ENCODE assay signal across 22 cellular contexts in genomic region chr2:64237266-64237665, GRCh38.
"Had no signal": no experiment of that assay in that cellular context is flagged by ENCODE, and none has a peak within 500 bp of the region (broad histone marks: within the 10 kb centered on the region; RNA-seq: fewer than 3 reads in every experiment).

No MANE protein-coding gene starts in this region.

- H3K4me1 Mint-ChIP-seq: naive thymus-derived CD8-positive, alpha-beta T cell had no signal

- H3K9me3 ChIP-seq: left lung, lower lobe of right lung, pancreas, right lobe of liver, thyroid gland, vagina had no signal

- H3K27me3 Mint-ChIP-seq: memory B cell; stimulated activated naive CD8-positive, alpha-beta T cell treated with anti-CD3 and anti-CD28 coated beads, Interleukin-15, amount 100 ng/mL, for 72 hours had no signal

- DNase-seq: cerebellar nuclear complex; effector memory CD4-positive, alpha-beta T cell; erythroblast; left cardiac atrium; left lung; lower lobe of right lung; naive thymus-derived CD8-positive, alpha-beta T cell; pancreas; retina; right lobe of liver; small intestine; stimulated activated CD4-positive, alpha-beta T cell treated with anti-CD3 and anti-CD28 coated beads, Interleukin-1b, Interleukin-23, amount 100 ng/mL, for 48 hours; stimulated activated CD4-positive, alpha-beta T cell treated with anti-CD3 and anti-CD28 coated beads, Interleukin-4, amount 100 ng/mL, for 1 hour; stimulated activated CD8-positive, alpha-beta memory T cell treated with anti-CD3 and anti-CD28 coated beads, Interleukin-4, amount 100 ng/mL, for 48 hours; stimulated activated naive CD4-positive, alpha-beta T cell; stimulated activated naive CD8-positive, alpha-beta T cell treated with anti-CD3 and anti-CD28 coated beads, Interleukin-15, amount 100 ng/mL, for 72 hours; thyroid gland; trophoblast cell had no signal

- H3K27me3 ChIP-seq: cardiac muscle cell, left lung, pancreas, right lobe of liver, thyroid gland, vagina had no signal

- H3K4me3 ChIP-seq: cardiac muscle cell, left lung, lower lobe of right lung, pancreas, right lobe of liver, thyroid gland, vagina had no signal

- H3K36me3 ChIP-seq: cardiac muscle cell, left lung, lower lobe of right lung, pancreas, right lobe of liver, thyroid gland, vagina had no signal

- H3K36me3 Mint-ChIP-seq: naive thymus-derived CD8-positive, alpha-beta T cell had no signal

- H3K4me1 ChIP-seq: left lung, lower lobe of right lung, pancreas, thyroid gland had no signal

- H3K27ac Mint-ChIP-seq: memory B cell; mesothelial cell of epicardium; naive thymus-derived CD8-positive, alpha-beta T cell; stimulated activated naive CD8-positive, alpha-beta T cell treated with anti-CD3 and anti-CD28 coated beads, Interleukin-15, amount 100 ng/mL, for 72 hours had no signal

- ATAC-seq: left cardiac atrium; left lung; lower lobe of right lung; naive thymus-derived CD8-positive, alpha-beta T cell; pancreas; stimulated activated naive CD8-positive, alpha-beta T cell treated with anti-CD3 and anti-CD28 coated beads, Interleukin-15, amount 100 ng/mL, for 72 hours had no signal

- H3K9me3 Mint-ChIP-seq: naive thymus-derived CD8-positive, alpha-beta T cell had no signal

- H3K27ac ChIP-seq: cardiac muscle cell, left lung, lower lobe of right lung, pancreas, right lobe of liver, vagina had no signal

- H3K4me3 Mint-ChIP-seq: memory B cell; mesothelial cell of epicardium; naive thymus-derived CD8-positive, alpha-beta T cell; stimulated activated naive CD8-positive, alpha-beta T cell treated with anti-CD3 and anti-CD28 coated beads, Interleukin-15, amount 100 ng/mL, for 72 hours had no signal
